Comparison of ENCODE assay signal across 21 cellular contexts in the genomic region with DNA sequence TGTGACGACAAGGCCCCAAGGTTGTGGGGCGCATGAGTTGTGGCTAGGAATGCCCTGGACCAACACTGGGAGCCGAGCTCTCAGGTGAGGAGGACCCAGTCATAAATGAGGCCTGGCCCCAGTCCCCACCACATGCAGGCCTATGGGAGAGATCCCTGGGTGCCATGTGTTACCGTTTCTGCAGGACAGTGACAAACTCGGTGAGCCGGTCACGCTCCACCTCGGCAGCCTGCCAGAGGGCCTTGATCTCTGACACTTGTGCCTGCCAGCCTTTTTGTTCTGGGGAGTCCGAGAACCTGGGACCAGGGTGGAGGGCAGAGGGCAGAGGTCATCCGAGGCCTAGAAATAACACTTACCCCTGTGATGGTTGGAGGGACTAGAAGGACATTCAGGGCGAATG. TPM values are rescaled to one million over a fixed set of nuclear protein-coding genes. Genes with fewer than 3 reads are reported as not detected.
"Had no signal": no experiment of that assay in that cellular context is flagged by ENCODE, and none has a peak within 500 bp of the region (broad histone marks: within the 10 kb centered on the region; RNA-seq: fewer than 3 reads in every experiment).

No MANE protein-coding gene starts in this region.

- H3K27me3 Mint-ChIP-seq: type B pancreatic cell had no signal

- H3K9me3 Mint-ChIP-seq: activated naive CD8-positive, alpha-beta T cell treated with anti-CD3 and anti-CD28 coated beads, Interleukin-2, amount 10 ng/mL, durations not matched to agents 7 days and 5 days; activated T-cell treated with anti-CD3 and anti-CD28 coated beads, Interleukin-2, amount 50 U/mL, for 4 hours; natural killer cell; stimulated activated effector memory CD8-positive, alpha-beta T cell treated with anti-CD3 and anti-CD28 coated beads, Interleukin-12 subunit alpha, Interleukin-12 subunit beta, amount 100 ng/mL, for 72 hours; type B pancreatic cell had no signal

- H3K27ac Mint-ChIP-seq: activated CD8-positive, alpha-beta memory T cell treated with anti-CD3 and anti-CD28 coated beads, Interleukin-2, amount 10 ng/mL, durations not matched to agents 7 days and 5 days; activated naive CD8-positive, alpha-beta T cell treated with anti-CD3 and anti-CD28 coated beads, Interleukin-2, amount 10 ng/mL, durations not matched to agents 7 days and 5 days; natural killer cell; stimulated activated effector memory CD8-positive, alpha-beta T cell treated with anti-CD3 and anti-CD28 coated beads, Interleukin-12 subunit alpha, Interleukin-12 subunit beta, amount 100 ng/mL, for 72 hours; type B pancreatic cell had no signal

- H3K27me3 ChIP-seq: colonic mucosa, gastroesophageal sphincter, hepatocyte had no signal

- H3K79me2 ChIP-seq: hepatocyte had no signal

- H3K36me3 Mint-ChIP-seq: activated CD8-positive, alpha-beta memory T cell treated with anti-CD3 and anti-CD28 coated beads, Interleukin-2, amount 10 ng/mL, durations not matched to agents 7 days and 5 days; activated naive CD8-positive, alpha-beta T cell treated with anti-CD3 and anti-CD28 coated beads, Interleukin-2, amount 10 ng/mL, durations not matched to agents 7 days and 5 days; natural killer cell; stimulated activated effector memory CD8-positive, alpha-beta T cell treated with anti-CD3 and anti-CD28 coated beads, Interleukin-12 subunit alpha, Interleukin-12 subunit beta, amount 100 ng/mL, for 72 hours; type B pancreatic cell had no signal

- H3K4me1 Mint-ChIP-seq: activated CD8-positive, alpha-beta memory T cell treated with anti-CD3 and anti-CD28 coated beads, Interleukin-2, amount 10 ng/mL, durations not matched to agents 7 days and 5 days; activated naive CD8-positive, alpha-beta T cell treated with anti-CD3 and anti-CD28 coated beads, Interleukin-2, amount 10 ng/mL, durations not matched to agents 7 days and 5 days; natural killer cell; stimulated activated effector memory CD8-positive, alpha-beta T cell treated with anti-CD3 and anti-CD28 coated beads, Interleukin-12 subunit alpha, Interleukin-12 subunit beta, amount 100 ng/mL, for 72 hours had no signal

- H3K4me3 Mint-ChIP-seq: activated CD8-positive, alpha-beta memory T cell treated with anti-CD3 and anti-CD28 coated beads, Interleukin-2, amount 10 ng/mL, durations not matched to agents 7 days and 5 days; activated naive CD8-positive, alpha-beta T cell treated with anti-CD3 and anti-CD28 coated beads, Interleukin-2, amount 10 ng/mL, durations not matched to agents 7 days and 5 days; activated T-cell treated with anti-CD3 and anti-CD28 coated beads, Interleukin-2, amount 50 U/mL, for 4 hours; natural killer cell; stimulated activated effector memory CD8-positive, alpha-beta T cell treated with anti-CD3 and anti-CD28 coated beads, Interleukin-12 subunit alpha, Interleukin-12 subunit beta, amount 100 ng/mL, for 72 hours; type B pancreatic cell had no signal

- DNase-seq: activated CD4-positive, alpha-beta T cell treated with anti-CD3 and anti-CD28 coated beads, Interleukin-2, amount 50 U/mL, for 4 hours; activated CD4-positive, CD25-positive, alpha-beta regulatory T cell treated with anti-CD3 and anti-CD28 coated beads, Interleukin-2, amount 50 U/mL, for 72 hours; activated CD8-positive, alpha-beta memory T cell treated with anti-CD3 and anti-CD28 coated beads, Interleukin-2, amount 10 ng/mL, durations not matched to agents 7 days and 5 days; activated naive CD8-positive, alpha-beta T cell treated with anti-CD3 and anti-CD28 coated beads, Interleukin-2, amount 10 ng/mL, durations not matched to agents 7 days and 5 days; activated T-cell treated with anti-CD3 and anti-CD28 coated beads, Interleukin-2, amount 50 U/mL, for 4 hours; aorta; colonic mucosa; effector memory CD4-positive, alpha-beta T cell; kidney glomerular epithelial cell; mammary epithelial cell; mucosa of descending colon; natural killer cell; T-helper 9 cell had no signal

- H3K9me3 ChIP-seq: colonic mucosa, gastroesophageal sphincter, mucosa of descending colon had no signal

- H3K4me3 ChIP-seq: colonic mucosa, gastroesophageal sphincter, hepatocyte, mucosa of descending colon, skin epidermis had no signal

- ATAC-seq: activated CD8-positive, alpha-beta memory T cell treated with anti-CD3 and anti-CD28 coated beads, Interleukin-2, amount 10 ng/mL, durations not matched to agents 7 days and 5 days; activated T-cell treated with anti-CD3 and anti-CD28 coated beads, Interleukin-2, amount 50 U/mL, for 4 hours; gastroesophageal sphincter; mucosa of descending colon; natural killer cell; stimulated activated effector memory CD8-positive, alpha-beta T cell treated with anti-CD3 and anti-CD28 coated beads, Interleukin-12 subunit alpha, Interleukin-12 subunit beta, amount 100 ng/mL, for 72 hours had no signal

- H3K36me3 ChIP-seq: colonic mucosa, gastroesophageal sphincter had no signal

- H3K4me1 ChIP-seq: colonic mucosa had no signal

- H3K27ac ChIP-seq: colonic mucosa, hepatocyte had no signal

- H2AFZ ChIP-seq: hepatocyte had no signal

- H3K4me2 ChIP-seq: hepatocyte had no signal

RNA-seq across cellular contexts. Expression of a gene that starts 27.7 kb away (rescaled TPM):
- total RNA-seq: activated CD8-positive, alpha-beta memory T cell treated with anti-CD3 and anti-CD28 coated beads, Interleukin-2, amount 10 ng/mL, durations not matched to agents 7 days and 5 days; activated naive CD8-positive, alpha-beta T cell treated with anti-CD3 and anti-CD28 coated beads, Interleukin-2, amount 10 ng/mL, durations not matched to agents 7 days and 5 days; activated T-cell treated with anti-CD3 and anti-CD28 coated beads, Interleukin-2, amount 50 U/mL, for 4 hours; aorta; bronchial epithelial cell; fibroblast of lung; hepatocyte; mammary epithelial cell; natural killer cell; pulmonary artery endothelial cell had no signal
- polyA plus RNA-seq: fibroblast of lung, hepatocyte, mammary epithelial cell had no signal

RNA-seq across cellular contexts. Expression of a gene that starts 42.8 kb away (rescaled TPM):
- polyA plus RNA-seq: hepatocyte had no signal

RNA-seq across cellular contexts. Expression of a gene that starts 45.0 kb away (rescaled TPM):
- total RNA-seq: activated CD8-positive, alpha-beta memory T cell treated with anti-CD3 and anti-CD28 coated beads, Interleukin-2, amount 10 ng/mL, durations not matched to agents 7 days and 5 days; activated naive CD8-positive, alpha-beta T cell treated with anti-CD3 and anti-CD28 coated beads, Interleukin-2, amount 10 ng/mL, durations not matched to agents 7 days and 5 days; activated T-cell treated with anti-CD3 and anti-CD28 coated beads, Interleukin-2, amount 50 U/mL, for 4 hours; aorta; bronchial epithelial cell; colonic mucosa; fibroblast of lung; gastroesophageal sphincter; hepatocyte; mammary epithelial cell; mucosa of descending colon; natural killer cell; pulmonary artery endothelial cell had no signal
- polyA plus RNA-seq: fibroblast of lung, hepatocyte, mammary epithelial cell had no signal
